Comparison of ENCODE assay signal across 25 cellular contexts in genomic region chr17:81154961-81155360, GRCh38. TPM values are rescaled to one million over a fixed set of nuclear protein-coding genes. Genes with fewer than 3 reads are reported as not detected.
DNase-seq lines count a peak whose midpoint lies in the region; TF ChIP-seq lines count a peak whose summit lies in the region.
"Had no signal": no experiment of that assay in that cellular context is flagged by ENCODE, and none has a peak within 500 bp of the region (broad histone marks: within the 10 kb centered on the region; RNA-seq: fewer than 3 reads in every experiment).

No MANE protein-coding gene starts in this region.

- peaks cover 0 to 1% (median 1%) of the 10 kb centered on the region in 3 donors for H3K27me3 Mint-ChIP-seq in CD14-positive monocyte (ENCODE audit: low read depth in 3 of 3)
- no peaks in the 10 kb centered on the region for H3K27me3 Mint-ChIP-seq in endothelial cell (ENCODE audit: unreplicated experiment)

- intact Hi-C loops in CD14-positive monocyte (cut with micrococcal nuclease), result no loop called here

- H3K27ac Mint-ChIP-seq in CD14-positive monocyte (peak overlapping the region; percentile 32 to 97 (median 87)), endothelial cell (ENCODE audit: unreplicated experiment) (no peak overlapping the region)
- H3K27ac Mint-ChIP-seq: CD8-positive, alpha-beta T cell had no signal

- DNase-seq in CD14-positive monocyte (ENCODE audit: low spot score) (peak; percentile 83), MV-4-11 (lab: John Stamatoyannopoulos, UW) (peak; percentile 6), endothelial cell (ENCODE audit: low spot score) (no peak), substantia nigra (lab: John Stamatoyannopoulos, UW) (no peak), NCI-H146 (lab: John Stamatoyannopoulos, UW) (no peak), kidney tubule cell (ENCODE audit: low spot score) (no peak), NCI-H187 treated with DMSO at 0.1 percent for 48 hours (lab: John Stamatoyannopoulos, UW) (no peak)
- DNase-seq: AML-193; Caco-2; CD8-positive, alpha-beta T cell; H9; KBM-7; NCI-H1092; NCI-H1417 treated with DMSO at 0.1 percent for 48 hours; NCI-H1930; NCI-H2107; NCI-H526 treated with DMSO at 0.1 percent for 48 hours; SIG-M5 had no signal

- no peak for TF ChIP-seq CTCF in CD14-positive monocyte (IDR thresholded peaks at IDR 0.05)
- no peak for TF ChIP-seq CTCF in endothelial cell (IDR thresholded peaks at IDR 0.05; ENCODE audit: unreplicated experiment)

- H3K4me3 Mint-ChIP-seq in CD14-positive monocyte (peak overlapping the region in 1 of 2 donors; percentile 60), endothelial cell (ENCODE audit: unreplicated experiment) (peak overlapping the region; percentile 31)
- H3K4me3 Mint-ChIP-seq: CD8-positive, alpha-beta T cell; H9 had no signal

- peaks cover 3 to 13% (median 10%) of the 10 kb centered on the region in 7 donors for H3K9me3 Mint-ChIP-seq in CD14-positive monocyte
- H3K9me3 Mint-ChIP-seq in endothelial cell (ENCODE audit: unreplicated experiment), result no peaks in the 10 kb centered on the region
- H3K9me3 Mint-ChIP-seq: CD8-positive, alpha-beta T cell; H9 had no signal

- H3K36me3 Mint-ChIP-seq in CD14-positive monocyte (peaks cover 15 to 24% of the 10 kb centered on the region in 2 donors), endothelial cell (ENCODE audit: low read depth, unreplicated experiment) (no peaks in the 10 kb centered on the region)
- H3K36me3 Mint-ChIP-seq: CD8-positive, alpha-beta T cell had no signal

- H3K27ac ChIP-seq in substantia nigra (ENCODE audit: low read depth, low read length, poor library complexity, severe bottlenecking), result peak overlapping the region; percentile 35
- H3K27ac ChIP-seq: A549, RWPE1, SK-N-MC had no signal

- peaks cover 50% of the 10 kb centered on the region for H3K4me1 Mint-ChIP-seq in CD14-positive monocyte
- no peaks in the 10 kb centered on the region for H3K4me1 Mint-ChIP-seq in endothelial cell (ENCODE audit: unreplicated experiment)
- H3K4me1 Mint-ChIP-seq: H9 had no signal

RNA-seq across cellular contexts. Expression of gene PVALEF, which starts 10.3 kb away (rescaled TPM):
- not detected for polyA plus RNA-seq in CD14-positive monocyte
- not detected for total RNA-seq in endothelial cell (ENCODE audit: unreplicated experiment)
- total RNA-seq: Caco-2; CD8-positive, alpha-beta T cell; H9; LHCN-M2; MCF 10A; NCI-H460; OCI-LY7 had no signal
- polyA plus RNA-seq: A549 had no signal

RNA-seq across cellular contexts. Expression of gene AATK, which starts 11.1 kb away (rescaled TPM):
- polyA plus RNA-seq in CD14-positive monocyte, result 1 to 10 TPM in 1 of 2 donors, under 1 TPM in 1; 0.93 to 2.0 TPM
- total RNA-seq in endothelial cell (ENCODE audit: unreplicated experiment), result 7.7 TPM

Comparison
In these comparisons a context has a peak if more than half of its experiments do, and no peak if none do; other contexts are left out.
1. DNase-seq: peak in CD14-positive monocyte (single experiment) and MV-4-11 (single experiment); none in endothelial cell (single experiment), substantia nigra (0 of 49), NCI-H146 (single experiment), kidney tubule cell (single experiment) and NCI-H187 treated with DMSO at 0.1 percent for 48 hours (single experiment).